Comparison of ENCODE assay signal across 24 cellular contexts in genomic region chr13:109148243-109148642, GRCh38.
DNase-seq lines count a peak whose midpoint lies in the region; FAIRE-seq and TF ChIP-seq lines count a peak whose summit lies in the region.
"Had no signal": no experiment of that assay in that cellular context is flagged by ENCODE, and none has a peak within 500 bp of the region (broad histone marks: within the 10 kb centered on the region; RNA-seq: fewer than 3 reads in every experiment).

No MANE protein-coding gene starts in this region.

- H3K27ac ChIP-seq in A673 (ENCODE audit: low read depth, low read length, poor library complexity, severe bottlenecking) (peak overlapping the region; percentile 80), astrocyte (ENCODE audit: low read depth, low read length) (peak overlapping the region; percentile 32), keratinocyte (ENCODE audit: control insufficient read depth, insufficient read depth, low read length) (peak overlapping the region; percentile 85)
- H3K27ac ChIP-seq: neural progenitor cell, uterus had no signal

- H3K27me3 Mint-ChIP-seq in astrocyte (ENCODE audit: low read depth, unreplicated experiment) (no peaks in the 10 kb centered on the region), mesothelial cell of epicardium (ENCODE audit: low read depth) (no peaks in the 10 kb centered on the region)

- no peaks in the 10 kb centered on the region for H3K9me1 ChIP-seq in keratinocyte (ENCODE audit: control insufficient read depth, extremely low read depth, insufficient read depth, low read length)

- peaks cover 89% of the 10 kb centered on the region for H3K4me1 ChIP-seq in A673 (ENCODE audit: insufficient read depth, low read length, poor library complexity, severe bottlenecking)
- peaks cover 29% of the 10 kb centered on the region for H3K4me1 ChIP-seq in astrocyte (ENCODE audit: insufficient read depth, low read length)
- H3K4me1 ChIP-seq in keratinocyte (ENCODE audit: control insufficient read depth, extremely low read depth, insufficient read depth, low read length), result peaks cover 56% of the 10 kb centered on the region
- H3K4me1 ChIP-seq: uterus had no signal

- H3K79me2 ChIP-seq in astrocyte (ENCODE audit: insufficient read depth, low read length), result no peaks in the 10 kb centered on the region
- H3K79me2 ChIP-seq in keratinocyte (ENCODE audit: control insufficient read depth, insufficient read depth, low read length), result no peaks in the 10 kb centered on the region

- CTCF ChIA-PET in A673 (lab: Charles Lee), result no interaction called here

- intact Hi-C loops in A673 (cut with micrococcal nuclease; ENCODE audit: unreplicated experiment), result loop anchor here (5.0 to 10.0 kb wide), 4 partner anchors 231 to 957 kb away; no protein-coding TSS in a partner anchor

- H3K4me3 ChIP-seq in A673 (ENCODE audit: low read depth, low read length, poor library complexity, severe bottlenecking), result no peak overlapping the region
- no peak overlapping the region for H3K4me3 ChIP-seq in astrocyte (ENCODE audit: insufficient read depth, low read depth, low read length)
- peak overlapping the region in 2 of 3 experiments; percentile 3 to 11 for H3K4me3 ChIP-seq in keratinocyte (ENCODE audit: control insufficient read depth in 2 of 3, extremely low read depth in 1 of 3, insufficient read depth in 2 of 3, low read depth in 1 of 3, low read length in 3 of 3)
- H3K4me3 ChIP-seq: neural progenitor cell, uterus had no signal

- H3K4me3 Mint-ChIP-seq in astrocyte (ENCODE audit: unreplicated experiment) (no peak overlapping the region), mesothelial cell of epicardium (no peak overlapping the region)
- H3K4me3 Mint-ChIP-seq: activated CD4-positive, alpha-beta T cell treated with anti-CD3 and anti-CD28 coated beads, Interleukin-2, amount 10 ng/mL, durations not matched to agents 7 days and 5 days; memory B cell; neural progenitor cell had no signal

- H2AFZ ChIP-seq in astrocyte (ENCODE audit: low read depth, low read length) (no peak overlapping the region), keratinocyte (ENCODE audit: control insufficient read depth, low read length) (no peak overlapping the region)
- H2AFZ ChIP-seq: neural progenitor cell had no signal

- no peak overlapping the region for H3K4me2 ChIP-seq in astrocyte (ENCODE audit: low read length)
- peak overlapping the region; percentile 78 for H3K4me2 ChIP-seq in keratinocyte (ENCODE audit: control insufficient read depth, extremely low read depth, insufficient read depth, low read depth, low read length)
- H3K4me2 ChIP-seq: neural progenitor cell had no signal

- H3K9me3 ChIP-seq in A673 (ENCODE audit: low read depth, low read length, poor library complexity, severe bottlenecking), result no peaks in the 10 kb centered on the region
- H3K9me3 ChIP-seq in astrocyte (ENCODE audit: insufficient read depth, low read depth, low read length), result no peaks in the 10 kb centered on the region
- no peaks in the 10 kb centered on the region for H3K9me3 ChIP-seq in keratinocyte (ENCODE audit: control insufficient read depth, low read depth, low read length)
- H3K9me3 ChIP-seq: uterus had no signal

- no peaks in the 10 kb centered on the region for H3K36me3 Mint-ChIP-seq in astrocyte (ENCODE audit: low read depth, unreplicated experiment)
- H3K36me3 Mint-ChIP-seq in mesothelial cell of epicardium, result no peaks in the 10 kb centered on the region
- H3K36me3 Mint-ChIP-seq: memory B cell had no signal

- no peaks in the 10 kb centered on the region for H3K9me3 Mint-ChIP-seq in astrocyte (ENCODE audit: unreplicated experiment)
- no peaks in the 10 kb centered on the region for H3K9me3 Mint-ChIP-seq in mesothelial cell of epicardium
- H3K9me3 Mint-ChIP-seq: activated CD4-positive, alpha-beta T cell treated with anti-CD3 and anti-CD28 coated beads, Interleukin-2, amount 10 ng/mL, durations not matched to agents 7 days and 5 days; memory B cell had no signal

- POLR2A ChIA-PET in A673 (lab: Charles Lee; ENCODE audit: low non-redundant PET), result no interaction called here

- dilution Hi-C loops in keratinocyte (cut with MboI; ENCODE audit: extremely low pct_ligation_motif_present, low sequenced_read_pairs), result no loop called here

- no TSS peak for BruUV-seq in A673 (replicated peaks; lab: Mats Ljungman, UMichigan)

- H4K20me1 ChIP-seq in astrocyte (ENCODE audit: insufficient read depth, low read length), result no peaks in the 10 kb centered on the region
- H4K20me1 ChIP-seq in keratinocyte (ENCODE audit: control insufficient read depth, extremely low read depth, insufficient read depth, low read length), result no peaks in the 10 kb centered on the region

- no peak for DNase-seq in A673 (ENCODE audit: low spot score)
- DNase-seq in HPDE6-E6E7 (ENCODE audit: extremely low spot score), result peak; percentile 37
- DNase-seq in astrocyte (ENCODE audit: low read depth), result peak; percentile 41
- DNase-seq in keratinocyte (ENCODE audit: low read depth, low spot score), result no peak
- DNase-seq in mesothelial cell of epicardium (ENCODE audit: low spot score in 2 of 2, unreplicated experiment in 2 of 2), result no peak
- no peak for DNase-seq in SW480 (ENCODE audit: low spot score)
- no peak for DNase-seq in pons (ENCODE audit: low spot score)
- no peak for DNase-seq in mucosa of gallbladder (ENCODE audit: low spot score)
- DNase-seq: activated CD4-positive, alpha-beta T cell treated with anti-CD3 and anti-CD28 coated beads, Interleukin-2, amount 10 ng/mL, durations not matched to agents 7 days and 5 days; activated gamma-delta T cell treated with Interleukin-2 at 50 U/mL for 16 hours; amygdala; central memory CD4-positive, alpha-beta T cell; hypothalamus; NCI-H1694 treated with DMSO at 0.1 percent for 48 hours; NK-92 treated with Interleukin-12 subunit alpha and Interleukin-12 subunit beta, amount 100 ng/mL, for 24 hours; RPMI8226; stimulated activated CD4-positive, alpha-beta T cell treated with anti-CD3 and anti-CD28 coated beads, Interleukin-12 subunit alpha, Interleukin-12 subunit beta, amount 100 ng/mL, for 4 hours; stimulated activated CD8-positive, alpha-beta memory T cell treated with anti-CD3 and anti-CD28 coated beads, Interleukin-4, amount 100 ng/mL, for 48 hours; SW 1271; uterus had no signal

- H3K27ac Mint-ChIP-seq in astrocyte (ENCODE audit: unreplicated experiment), result no peak overlapping the region
- no peak overlapping the region for H3K27ac Mint-ChIP-seq in mesothelial cell of epicardium
- H3K27ac Mint-ChIP-seq: activated CD4-positive, alpha-beta T cell treated with anti-CD3 and anti-CD28 coated beads, Interleukin-2, amount 10 ng/mL, durations not matched to agents 7 days and 5 days; memory B cell; neural progenitor cell had no signal

- H3K27me3 ChIP-seq in A673 (replicated peaks; ENCODE audit: insufficient read depth, low read depth, low read length, poor library complexity) (no peaks in the 10 kb centered on the region), astrocyte (ENCODE audit: insufficient read depth, low read length) (no peaks in the 10 kb centered on the region), keratinocyte (ENCODE audit: control insufficient read depth, extremely low read depth, insufficient read depth, low read length) (no peaks in the 10 kb centered on the region)
- H3K27me3 ChIP-seq: neural progenitor cell, uterus had no signal

- H3K4me1 Mint-ChIP-seq in astrocyte (ENCODE audit: low read depth, unreplicated experiment), result peaks cover 20% of the 10 kb centered on the region
- peaks cover 17% of the 10 kb centered on the region for H3K4me1 Mint-ChIP-seq in mesothelial cell of epicardium
- H3K4me1 Mint-ChIP-seq: activated CD4-positive, alpha-beta T cell treated with anti-CD3 and anti-CD28 coated beads, Interleukin-2, amount 10 ng/mL, durations not matched to agents 7 days and 5 days had no signal

- TF ChIP-seq CTCF in A673 (conservative IDR thresholded peaks at IDR 0.05; ENCODE audit: low read depth, low read length), result no peak
- TF ChIP-seq CTCF in astrocyte (IDR thresholded peaks at IDR 0.05; ENCODE audit: insufficient read depth, low read depth, low read length), result no peak
- TF ChIP-seq CTCF in keratinocyte (optimal IDR thresholded peaks at IDR 0.05 in 1 of 3, IDR thresholded peaks at IDR 0.05 in 1 of 3, conservative IDR thresholded peaks at IDR 0.05 in 1 of 3; ENCODE audit: extremely low read depth in 1 of 3, insufficient read depth in 2 of 3, low read length in 3 of 3), result no peak
- TF ChIP-seq CTCF in mesothelial cell of epicardium (IDR thresholded peaks at IDR 0.05; ENCODE audit: unreplicated experiment), result no peak

- H3K9ac ChIP-seq in astrocyte (ENCODE audit: low read length) (no peak overlapping the region), keratinocyte (ENCODE audit: control insufficient read depth, extremely low read depth, insufficient read depth, low read length) (peak overlapping the region; percentile 59)
- H3K9ac ChIP-seq: neural progenitor cell had no signal

- FAIRE-seq in astrocyte (lab: Jason Lieb, UNC) (no peak), keratinocyte (lab: Jason Lieb, UNC) (peak; percentile 90)
- FAIRE-seq: A204.1, GM12892 had no signal

- no peaks in the 10 kb centered on the region for H3K36me3 ChIP-seq in A673 (ENCODE audit: insufficient read depth, low read length, poor library complexity, severe bottlenecking)
- no peaks in the 10 kb centered on the region for H3K36me3 ChIP-seq in astrocyte (ENCODE audit: insufficient read depth, low read length)
- H3K36me3 ChIP-seq in keratinocyte (ENCODE audit: control insufficient read depth in 2 of 2, extremely low read depth in 1 of 2, insufficient read depth in 2 of 2, low read length in 2 of 2), result no peaks in the 10 kb centered on the region
- H3K36me3 ChIP-seq: neural progenitor cell, uterus had no signal

Comparison
In these comparisons a context has a peak if more than half of its experiments do, and no peak if none do; other contexts are left out.
1. DNase-seq: peak in HPDE6-E6E7 (single experiment) and astrocyte (single experiment); none in A673 (single experiment), keratinocyte (single experiment), mesothelial cell of epicardium (0 of 2), SW480 (single experiment), pons (single experiment) and mucosa of gallbladder (single experiment).
2. H3K27ac ChIP-seq: peak in every context shown above with its lines; median percentile 85 in keratinocyte; 80 in A673; 32 in astrocyte.
3. H3K4me3 ChIP-seq: peak in keratinocyte (2 of 3); none in A673 (single experiment) and astrocyte (single experiment).